ENCODE assay signal across 1 cellular context in genomic region chr7:125136341-125136740, GRCh38.
TF ChIP-seq lines count a peak whose summit lies in the region.

No MANE protein-coding gene starts in this region.

TF ChIP-seq in HCT116, 20 proteins besides CTCF, POLR2A, EP300 and RAD21 (continued from another document):
- TF ChIP-seq REST (IDR thresholded peaks at IDR 0.05; ENCODE audit: low read depth), result no peak
- no peak for TF ChIP-seq ZNF274 (IDR thresholded peaks at IDR 0.05; ENCODE audit: low read depth, low read length)
- no peak for TF ChIP-seq TCF7L2 (IDR thresholded peaks at IDR 0.05; ENCODE audit: borderline replicate concordance, extremely low read depth, insufficient read depth, insufficient read length)
